1 cellular context compared by ENCODE assay signal in the genomic region with DNA sequence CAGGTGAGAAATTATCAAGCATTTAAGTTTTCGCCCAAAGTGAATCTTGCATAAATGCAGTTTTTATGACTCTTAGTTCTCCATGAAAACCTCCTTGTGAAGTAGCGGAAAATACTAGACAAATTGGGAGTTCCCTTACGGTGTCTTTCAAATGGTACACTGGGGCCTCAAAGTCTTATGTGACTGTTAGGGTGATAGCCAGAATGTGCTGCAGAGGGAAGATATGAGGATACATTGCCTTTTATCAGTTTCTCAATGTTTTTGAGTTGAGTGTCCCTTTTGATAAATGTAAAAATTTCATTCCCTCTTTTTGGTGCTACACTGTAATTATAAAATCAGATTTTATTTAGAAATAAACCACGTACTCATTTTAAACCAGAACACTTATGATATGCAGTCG.
TF ChIP-seq lines count a peak whose summit lies in the region.

No MANE protein-coding gene starts in this region.

TF ChIP-seq in K562, 482 proteins besides CTCF, POLR2A, EP300 and RAD21 (continued from another document and continues in another):
- TF ChIP-seq, protein P1, sequence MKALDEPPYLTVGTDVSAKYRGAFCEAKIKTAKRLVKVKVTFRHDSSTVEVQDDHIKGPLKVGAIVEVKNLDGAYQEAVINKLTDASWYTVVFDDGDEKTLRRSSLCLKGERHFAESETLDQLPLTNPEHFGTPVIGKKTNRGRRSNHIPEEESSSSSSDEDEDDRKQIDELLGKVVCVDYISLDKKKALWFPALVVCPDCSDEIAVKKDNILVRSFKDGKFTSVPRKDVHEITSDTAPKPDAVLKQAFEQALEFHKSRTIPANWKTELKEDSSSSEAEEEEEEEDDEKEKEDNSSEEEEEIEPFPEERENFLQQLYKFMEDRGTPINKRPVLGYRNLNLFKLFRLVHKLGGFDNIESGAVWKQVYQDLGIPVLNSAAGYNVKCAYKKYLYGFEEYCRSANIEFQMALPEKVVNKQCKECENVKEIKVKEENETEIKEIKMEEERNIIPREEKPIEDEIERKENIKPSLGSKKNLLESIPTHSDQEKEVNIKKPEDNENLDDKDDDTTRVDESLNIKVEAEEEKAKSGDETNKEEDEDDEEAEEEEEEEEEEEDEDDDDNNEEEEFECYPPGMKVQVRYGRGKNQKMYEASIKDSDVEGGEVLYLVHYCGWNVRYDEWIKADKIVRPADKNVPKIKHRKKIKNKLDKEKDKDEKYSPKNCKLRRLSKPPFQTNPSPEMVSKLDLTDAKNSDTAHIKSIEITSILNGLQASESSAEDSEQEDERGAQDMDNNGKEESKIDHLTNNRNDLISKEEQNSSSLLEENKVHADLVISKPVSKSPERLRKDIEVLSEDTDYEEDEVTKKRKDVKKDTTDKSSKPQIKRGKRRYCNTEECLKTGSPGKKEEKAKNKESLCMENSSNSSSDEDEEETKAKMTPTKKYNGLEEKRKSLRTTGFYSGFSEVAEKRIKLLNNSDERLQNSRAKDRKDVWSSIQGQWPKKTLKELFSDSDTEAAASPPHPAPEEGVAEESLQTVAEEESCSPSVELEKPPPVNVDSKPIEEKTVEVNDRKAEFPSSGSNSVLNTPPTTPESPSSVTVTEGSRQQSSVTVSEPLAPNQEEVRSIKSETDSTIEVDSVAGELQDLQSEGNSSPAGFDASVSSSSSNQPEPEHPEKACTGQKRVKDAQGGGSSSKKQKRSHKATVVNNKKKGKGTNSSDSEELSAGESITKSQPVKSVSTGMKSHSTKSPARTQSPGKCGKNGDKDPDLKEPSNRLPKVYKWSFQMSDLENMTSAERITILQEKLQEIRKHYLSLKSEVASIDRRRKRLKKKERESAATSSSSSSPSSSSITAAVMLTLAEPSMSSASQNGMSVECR (CRISPR knock-in tag; IDR thresholded peaks at IDR 0.05): no peak
- no peak for TF ChIP-seq ZNF197 (CRISPR knock-in tag; IDR thresholded peaks at IDR 0.05; ENCODE audit: low read depth)
- no peak for TF ChIP-seq FOSL1 (tag; conservative IDR thresholded peaks at IDR 0.05)
- TF ChIP-seq U2AF1 (optimal IDR thresholded peaks at IDR 0.05; ENCODE audit: low read depth, low read length): no peak
- TF ChIP-seq, protein P2, sequence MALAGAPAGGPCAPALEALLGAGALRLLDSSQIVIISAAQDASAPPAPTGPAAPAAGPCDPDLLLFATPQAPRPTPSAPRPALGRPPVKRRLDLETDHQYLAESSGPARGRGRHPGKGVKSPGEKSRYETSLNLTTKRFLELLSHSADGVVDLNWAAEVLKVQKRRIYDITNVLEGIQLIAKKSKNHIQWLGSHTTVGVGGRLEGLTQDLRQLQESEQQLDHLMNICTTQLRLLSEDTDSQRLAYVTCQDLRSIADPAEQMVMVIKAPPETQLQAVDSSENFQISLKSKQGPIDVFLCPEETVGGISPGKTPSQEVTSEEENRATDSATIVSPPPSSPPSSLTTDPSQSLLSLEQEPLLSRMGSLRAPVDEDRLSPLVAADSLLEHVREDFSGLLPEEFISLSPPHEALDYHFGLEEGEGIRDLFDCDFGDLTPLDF (CRISPR knock-in tag; IDR thresholded peaks at IDR 0.05): no peak
- TF ChIP-seq, protein P3, sequence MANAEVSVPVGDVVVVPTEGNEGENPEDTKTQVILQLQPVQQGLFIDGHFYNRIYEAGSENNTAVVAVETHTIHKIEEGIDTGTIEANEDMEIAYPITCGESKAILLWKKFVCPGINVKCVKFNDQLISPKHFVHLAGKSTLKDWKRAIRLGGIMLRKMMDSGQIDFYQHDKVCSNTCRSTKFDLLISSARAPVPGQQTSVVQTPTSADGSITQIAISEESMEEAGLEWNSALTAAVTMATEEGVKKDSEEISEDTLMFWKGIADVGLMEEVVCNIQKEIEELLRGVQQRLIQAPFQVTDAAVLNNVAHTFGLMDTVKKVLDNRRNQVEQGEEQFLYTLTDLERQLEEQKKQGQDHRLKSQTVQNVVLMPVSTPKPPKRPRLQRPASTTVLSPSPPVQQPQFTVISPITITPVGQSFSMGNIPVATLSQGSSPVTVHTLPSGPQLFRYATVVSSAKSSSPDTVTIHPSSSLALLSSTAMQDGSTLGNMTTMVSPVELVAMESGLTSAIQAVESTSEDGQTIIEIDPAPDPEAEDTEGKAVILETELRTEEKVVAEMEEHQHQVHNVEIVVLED (CRISPR knock-in tag; IDR thresholded peaks at IDR 0.05): no peak
- no peak for TF ChIP-seq NFRKB (IDR thresholded peaks at IDR 0.05; ENCODE audit: low read depth)
- TF ChIP-seq CHD1 (IDR thresholded peaks at IDR 0.05; ENCODE audit: low read length): no peak
- TF ChIP-seq, protein P4, sequence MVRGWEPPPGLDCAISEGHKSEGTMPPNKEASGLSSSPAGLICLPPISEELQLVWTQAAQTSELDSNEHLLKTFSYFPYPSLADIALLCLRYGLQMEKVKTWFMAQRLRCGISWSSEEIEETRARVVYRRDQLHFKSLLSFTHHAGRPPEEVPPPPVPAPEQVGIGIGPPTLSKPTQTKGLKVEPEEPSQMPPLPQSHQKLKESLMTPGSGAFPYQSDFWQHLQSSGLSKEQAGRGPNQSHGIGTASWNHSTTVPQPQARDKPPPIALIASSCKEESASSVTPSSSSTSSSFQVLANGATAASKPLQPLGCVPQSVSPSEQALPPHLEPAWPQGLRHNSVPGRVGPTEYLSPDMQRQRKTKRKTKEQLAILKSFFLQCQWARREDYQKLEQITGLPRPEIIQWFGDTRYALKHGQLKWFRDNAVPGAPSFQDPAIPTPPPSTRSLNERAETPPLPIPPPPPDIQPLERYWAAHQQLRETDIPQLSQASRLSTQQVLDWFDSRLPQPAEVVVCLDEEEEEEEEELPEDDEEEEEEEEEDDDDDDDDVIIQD (CRISPR knock-in tag; IDR thresholded peaks at IDR 0.05): no peak
- TF ChIP-seq ZKSCAN8 (CRISPR knock-in tag; IDR thresholded peaks at IDR 0.05): no peak
- no peak for TF ChIP-seq KLF10 (CRISPR knock-in tag; IDR thresholded peaks at IDR 0.05)
- no peak for TF ChIP-seq ZBTB17 (CRISPR knock-in tag; IDR thresholded peaks at IDR 0.05)
- no peak for TF ChIP-seq SREBF2 (CRISPR knock-in tag; IDR thresholded peaks at IDR 0.05)
- TF ChIP-seq, protein P5, sequence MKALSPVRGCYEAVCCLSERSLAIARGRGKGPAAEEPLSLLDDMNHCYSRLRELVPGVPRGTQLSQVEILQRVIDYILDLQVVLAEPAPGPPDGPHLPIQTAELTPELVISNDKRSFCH (CRISPR knock-in tag; IDR thresholded peaks at IDR 0.05): no peak
- TF ChIP-seq, protein P5 (tag; IDR thresholded peaks at IDR 0.05): no peak
- TF ChIP-seq, protein P6, sequence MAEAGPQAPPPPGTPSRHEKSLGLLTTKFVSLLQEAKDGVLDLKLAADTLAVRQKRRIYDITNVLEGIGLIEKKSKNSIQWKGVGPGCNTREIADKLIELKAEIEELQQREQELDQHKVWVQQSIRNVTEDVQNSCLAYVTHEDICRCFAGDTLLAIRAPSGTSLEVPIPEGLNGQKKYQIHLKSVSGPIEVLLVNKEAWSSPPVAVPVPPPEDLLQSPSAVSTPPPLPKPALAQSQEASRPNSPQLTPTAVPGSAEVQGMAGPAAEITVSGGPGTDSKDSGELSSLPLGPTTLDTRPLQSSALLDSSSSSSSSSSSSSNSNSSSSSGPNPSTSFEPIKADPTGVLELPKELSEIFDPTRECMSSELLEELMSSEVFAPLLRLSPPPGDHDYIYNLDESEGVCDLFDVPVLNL (CRISPR knock-in tag; IDR thresholded peaks at IDR 0.05; ENCODE audit: low read depth): no peak
- no peak for TF ChIP-seq BCOR (IDR thresholded peaks at IDR 0.05)
- no peak for TF ChIP-seq TRIM28 (IDR thresholded peaks at IDR 0.05)
- TF ChIP-seq RBM22 (IDR thresholded peaks at IDR 0.05; ENCODE audit: low read depth, low read length, poor library complexity, severe bottlenecking): no peak
- TF ChIP-seq NCOA2 (IDR thresholded peaks at IDR 0.05; ENCODE audit: partially characterized antibody in 2 of 2): no peak
- peak; percentile 93 for TF ChIP-seq TEAD4 (IDR thresholded peaks at IDR 0.05; ENCODE audit: low read length)
- TF ChIP-seq TEAD4 (CRISPR knock-in tag; IDR thresholded peaks at IDR 0.05; ENCODE audit: borderline replicate concordance): no peak
- TF ChIP-seq TFAM (CRISPR knock-in tag; conservative IDR thresholded peaks at IDR 0.05): no peak
- TF ChIP-seq ZNF175 (CRISPR knock-in tag; IDR thresholded peaks at IDR 0.05; ENCODE audit: low read depth): no peak
- TF ChIP-seq HMGN3 (IDR thresholded peaks at IDR 0.05; ENCODE audit: borderline replicate concordance, extremely low read depth, insufficient read length, low read depth, low read length): no peak
- no peak for TF ChIP-seq COPS2 (conservative IDR thresholded peaks at IDR 0.05)
- TF ChIP-seq BRCA1 (IDR thresholded peaks at IDR 0.05): no peak
- TF ChIP-seq BRCA1 (CRISPR knock-in tag; IDR thresholded peaks at IDR 0.05): no peak
- no peak for TF ChIP-seq DDX20 (tag; IDR thresholded peaks at IDR 0.05; ENCODE audit: low read depth)
- no peak for TF ChIP-seq HLTF (IDR thresholded peaks at IDR 0.05)
- no peak for TF ChIP-seq HSF4 (CRISPR knock-in tag; IDR thresholded peaks at IDR 0.05; ENCODE audit: borderline replicate concordance)
- TF ChIP-seq PTTG1 (tag; IDR thresholded peaks at IDR 0.05; ENCODE audit: low read depth): no peak
- TF ChIP-seq KAT7 (CRISPR knock-in tag; IDR thresholded peaks at IDR 0.05; ENCODE audit: borderline replicate concordance): no peak
- no peak for TF ChIP-seq GTF2E2 (tag; IDR thresholded peaks at IDR 0.05)
- TF ChIP-seq SRF (CRISPR knock-in tag; IDR thresholded peaks at IDR 0.05): no peak
- TF ChIP-seq MYC (IDR thresholded peaks at IDR 0.05; ENCODE audit: low read depth, low read length): no peak
- TF ChIP-seq MYC (CRISPR knock-in tag; IDR thresholded peaks at IDR 0.05; ENCODE audit: borderline replicate concordance, low read depth): no peak
- TF ChIP-seq NONO (IDR thresholded peaks at IDR 0.05; ENCODE audit: low read depth in 2 of 2, low read length in 1 of 2): no peak
- no peak for TF ChIP-seq ARNT (IDR thresholded peaks at IDR 0.05)
- TF ChIP-seq JUND (IDR thresholded peaks at IDR 0.05; ENCODE audit: borderline replicate concordance, low read depth, low read length): no peak
- TF ChIP-seq JUND (tag; IDR thresholded peaks at IDR 0.05; ENCODE audit: borderline replicate concordance, low read depth, low read length): no peak
- TF ChIP-seq ZNF586 (CRISPR knock-in tag; conservative IDR thresholded peaks at IDR 0.05): no peak
- no peak for TF ChIP-seq ZKSCAN1 (IDR thresholded peaks at IDR 0.05; ENCODE audit: low read depth, low read length)
- no peak for TF ChIP-seq ZNF24 (IDR thresholded peaks at IDR 0.05)
- no peak for TF ChIP-seq KLF1 (tag; IDR thresholded peaks at IDR 0.05)
- no peak for TF ChIP-seq ZNF140 (CRISPR knock-in tag; IDR thresholded peaks at IDR 0.05)
- TF ChIP-seq BRF1 (IDR thresholded peaks at IDR 0.05; ENCODE audit: borderline replicate concordance, extremely low read depth, insufficient read length): no peak
- TF ChIP-seq, protein P7, sequence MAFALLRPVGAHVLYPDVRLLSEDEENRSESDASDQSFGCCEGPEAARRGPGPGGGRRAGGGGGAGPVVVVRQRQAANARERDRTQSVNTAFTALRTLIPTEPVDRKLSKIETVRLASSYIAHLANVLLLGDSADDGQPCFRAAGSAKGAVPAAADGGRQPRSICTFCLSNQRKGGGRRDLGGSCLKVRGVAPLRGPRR (CRISPR knock-in tag; IDR thresholded peaks at IDR 0.05): no peak
- TF ChIP-seq, protein P8, sequence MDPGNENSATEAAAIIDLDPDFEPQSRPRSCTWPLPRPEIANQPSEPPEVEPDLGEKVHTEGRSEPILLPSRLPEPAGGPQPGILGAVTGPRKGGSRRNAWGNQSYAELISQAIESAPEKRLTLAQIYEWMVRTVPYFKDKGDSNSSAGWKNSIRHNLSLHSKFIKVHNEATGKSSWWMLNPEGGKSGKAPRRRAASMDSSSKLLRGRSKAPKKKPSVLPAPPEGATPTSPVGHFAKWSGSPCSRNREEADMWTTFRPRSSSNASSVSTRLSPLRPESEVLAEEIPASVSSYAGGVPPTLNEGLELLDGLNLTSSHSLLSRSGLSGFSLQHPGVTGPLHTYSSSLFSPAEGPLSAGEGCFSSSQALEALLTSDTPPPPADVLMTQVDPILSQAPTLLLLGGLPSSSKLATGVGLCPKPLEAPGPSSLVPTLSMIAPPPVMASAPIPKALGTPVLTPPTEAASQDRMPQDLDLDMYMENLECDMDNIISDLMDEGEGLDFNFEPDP (CRISPR knock-in tag; IDR thresholded peaks at IDR 0.05): no peak
- no peak for TF ChIP-seq SRSF3 (IDR thresholded peaks at IDR 0.05; ENCODE audit: insufficient read depth, low read length)
- TF ChIP-seq MTA1 (IDR thresholded peaks at IDR 0.05; ENCODE audit: borderline replicate concordance): no peak
- TF ChIP-seq, protein P9, sequence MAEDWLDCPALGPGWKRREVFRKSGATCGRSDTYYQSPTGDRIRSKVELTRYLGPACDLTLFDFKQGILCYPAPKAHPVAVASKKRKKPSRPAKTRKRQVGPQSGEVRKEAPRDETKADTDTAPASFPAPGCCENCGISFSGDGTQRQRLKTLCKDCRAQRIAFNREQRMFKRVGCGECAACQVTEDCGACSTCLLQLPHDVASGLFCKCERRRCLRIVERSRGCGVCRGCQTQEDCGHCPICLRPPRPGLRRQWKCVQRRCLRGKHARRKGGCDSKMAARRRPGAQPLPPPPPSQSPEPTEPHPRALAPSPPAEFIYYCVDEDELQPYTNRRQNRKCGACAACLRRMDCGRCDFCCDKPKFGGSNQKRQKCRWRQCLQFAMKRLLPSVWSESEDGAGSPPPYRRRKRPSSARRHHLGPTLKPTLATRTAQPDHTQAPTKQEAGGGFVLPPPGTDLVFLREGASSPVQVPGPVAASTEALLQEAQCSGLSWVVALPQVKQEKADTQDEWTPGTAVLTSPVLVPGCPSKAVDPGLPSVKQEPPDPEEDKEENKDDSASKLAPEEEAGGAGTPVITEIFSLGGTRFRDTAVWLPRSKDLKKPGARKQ (CRISPR knock-in tag; IDR thresholded peaks at IDR 0.05): no peak
- TF ChIP-seq NELFE (IDR thresholded peaks at IDR 0.05; ENCODE audit: insufficient read depth, insufficient read length): no peak
- TF ChIP-seq OTX1 (CRISPR knock-in tag; IDR thresholded peaks at IDR 0.05): no peak
- peak; percentile 75 for TF ChIP-seq KLF16 (IDR thresholded peaks at IDR 0.05)
- TF ChIP-seq SMAD1 (IDR thresholded peaks at IDR 0.05; ENCODE audit: low read depth, low read length, partially characterized antibody): no peak
- TF ChIP-seq, protein P10, sequence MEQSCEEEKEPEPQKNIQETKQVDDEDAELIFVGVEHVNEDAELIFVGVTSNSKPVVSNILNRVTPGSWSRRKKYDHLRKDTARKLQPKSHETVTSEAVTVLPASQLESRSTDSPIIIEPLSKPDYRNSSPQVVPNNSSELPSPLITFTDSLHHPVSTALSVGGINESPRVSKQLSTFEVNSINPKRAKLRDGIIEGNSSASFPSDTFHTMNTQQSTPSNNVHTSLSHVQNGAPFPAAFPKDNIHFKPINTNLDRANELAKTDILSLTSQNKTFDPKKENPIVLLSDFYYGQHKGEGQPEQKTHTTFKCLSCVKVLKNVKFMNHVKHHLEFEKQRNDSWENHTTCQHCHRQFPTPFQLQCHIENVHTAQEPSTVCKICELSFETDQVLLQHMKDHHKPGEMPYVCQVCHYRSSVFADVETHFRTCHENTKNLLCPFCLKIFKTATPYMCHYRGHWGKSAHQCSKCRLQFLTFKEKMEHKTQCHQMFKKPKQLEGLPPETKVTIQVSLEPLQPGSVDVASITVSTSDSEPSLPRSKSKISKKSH (CRISPR knock-in tag; IDR thresholded peaks at IDR 0.05): no peak
- no peak for TF ChIP-seq ZNF354B (CRISPR knock-in tag; IDR thresholded peaks at IDR 0.05)
- TF ChIP-seq, protein P11, sequence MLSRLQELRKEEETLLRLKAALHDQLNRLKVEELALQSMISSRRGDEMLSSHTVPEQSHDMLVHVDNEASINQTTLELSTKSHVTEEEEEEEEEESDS (CRISPR knock-in tag; IDR thresholded peaks at IDR 0.05): no peak
- no peak for TF ChIP-seq ZNF584 (CRISPR knock-in tag; IDR thresholded peaks at IDR 0.05; ENCODE audit: low read depth)
- no peak for TF ChIP-seq ZNF384 (IDR thresholded peaks at IDR 0.05; ENCODE audit: low read depth, low read length)
